24 cellular contexts compared by ENCODE assay signal in the genomic region with DNA sequence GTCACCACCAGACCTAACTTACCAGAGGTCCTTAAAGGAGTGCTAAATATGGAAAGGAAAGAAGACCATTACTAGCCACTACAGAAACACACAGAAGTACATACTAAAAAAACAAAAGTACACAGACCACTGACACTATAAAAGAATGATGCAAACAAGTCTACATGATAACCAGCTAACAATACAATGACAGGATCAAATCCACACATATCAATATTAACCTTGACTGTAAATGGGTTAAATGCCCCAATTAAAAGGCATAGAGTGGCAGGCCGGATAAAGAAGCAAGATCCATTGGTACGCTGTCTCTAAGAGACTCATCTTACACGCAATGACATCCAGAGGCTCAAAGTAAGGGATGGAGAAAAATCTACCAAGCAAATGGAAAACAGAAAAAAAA. TPM values are rescaled to one million over a fixed set of nuclear protein-coding genes. Genes with fewer than 3 reads are reported as not detected.
DNase-seq lines count a peak whose midpoint lies in the region; ATAC-seq and TF ChIP-seq lines count a peak whose summit lies in the region.
"Had no signal": no experiment of that assay in that cellular context is flagged by ENCODE, and none has a peak within 500 bp of the region (broad histone marks: within the 10 kb centered on the region; RNA-seq: fewer than 3 reads in every experiment).

No MANE protein-coding gene starts in this region.

- H2BK12ac ChIP-seq in trophoblast cell (ENCODE audit: low read length), result no peak overlapping the region

- TF ChIP-seq CTCF in HEK293 (tag by site-specific recombination; IDR thresholded peaks at IDR 0.05) (no peak), smooth muscle cell (IDR thresholded peaks at IDR 0.05; ENCODE audit: borderline replicate concordance, insufficient read depth, poor library complexity, severe bottlenecking) (no peak), foreskin keratinocyte (conservative IDR thresholded peaks at IDR 0.05) (no peak)

- H2BK5ac ChIP-seq in trophoblast cell (ENCODE audit: low read depth, low read length, poor library complexity), result no peak overlapping the region

- H4K20me1 ChIP-seq in GM23248 (ENCODE audit: insufficient read depth) (peaks cover 60% of the 10 kb centered on the region; the same call in 1 of the 2 replicates), smooth muscle cell (ENCODE audit: low read depth) (peaks cover 100% of the 10 kb centered on the region)

- H2AFZ ChIP-seq in GM23248 (no peak overlapping the region), trophoblast cell (ENCODE audit: insufficient read depth, low read length, poor library complexity) (no peak overlapping the region), smooth muscle cell (ENCODE audit: low read depth) (no peak overlapping the region)

- DNase-seq in GM23248 (no peak), trophoblast cell (no peak), smooth muscle cell (lab: John Stamatoyannopoulos, UW; ENCODE audit: unreplicated experiment) (no peak), foreskin keratinocyte (no peak), NOMO-1 (lab: John Stamatoyannopoulos, UW; ENCODE audit: unreplicated experiment in 2 of 2) (no peak), foreskin melanocyte (no peak)
- DNase-seq: 8988T; ACHN; BE2C; C1 segment of cervical spinal cord; CD4-positive, alpha-beta memory T cell; CD4-positive, CD25-positive, alpha-beta regulatory T cell; CD8-positive, alpha-beta memory T cell; COR-L47; DMS 273 treated with DMSO at 0.1 percent for 48 hours; DMS153; DMS53; DMS79; DND-41; GF-D8 had no signal

- H3K36me3 ChIP-seq in GM23248 (ENCODE audit: low read depth) (no peaks in the 10 kb centered on the region), HEK293 (ENCODE audit: control insufficient read depth in 2 of 2, insufficient read depth in 1 of 2, low read length in 2 of 2) (no peaks in the 10 kb centered on the region), trophoblast cell (ENCODE audit: control insufficient read depth in 1 of 2, insufficient read depth in 2 of 2, low read length in 2 of 2) (no peaks in the 10 kb centered on the region), smooth muscle cell (ENCODE audit: low read depth) (no peaks in the 10 kb centered on the region)
- H3K36me3 ChIP-seq: BE2C, BLaER1 had no signal

- H3K4me1 ChIP-seq in GM23248 (ENCODE audit: insufficient read depth), result peaks cover 46% of the 10 kb centered on the region
- peaks cover 4% of the 10 kb centered on the region for H3K4me1 ChIP-seq in HEK293 (ENCODE audit: control insufficient read depth, insufficient read depth, low read length)
- H3K4me1 ChIP-seq in trophoblast cell (ENCODE audit: control insufficient read depth in 1 of 2, insufficient read depth in 2 of 2, low read length in 2 of 2), result peaks cover 12 to 19% of the 10 kb centered on the region in 2 experiments
- H3K4me1 ChIP-seq in smooth muscle cell (ENCODE audit: low read depth), result peaks cover 10% of the 10 kb centered on the region
- H3K4me1 ChIP-seq in foreskin keratinocyte, result peaks cover 8% of the 10 kb centered on the region

- ATAC-seq in HG03378 (IDR thresholded peaks at IDR 0.05; ENCODE audit: unreplicated experiment) (no peak), foreskin keratinocyte (no peak)
- ATAC-seq: GM12878 had no signal

- H3K9ac ChIP-seq in GM23248, result no peak overlapping the region
- H3K9ac ChIP-seq in trophoblast cell (ENCODE audit: low read length), result no peak overlapping the region
- H3K9ac ChIP-seq in smooth muscle cell (ENCODE audit: low read depth), result no peak overlapping the region
- H3K9ac ChIP-seq: BLaER1 had no signal

- in situ Hi-C loops in GM23248 (cut with MboI), result no loop called here

- H4K91ac ChIP-seq in trophoblast cell (ENCODE audit: low read depth, low read length), result no peak overlapping the region

- peak overlapping the region; percentile 56 for H3K4me2 ChIP-seq in GM23248 (ENCODE audit: unreplicated experiment)
- H3K4me2 ChIP-seq in trophoblast cell (ENCODE audit: low read length), result no peak overlapping the region
- no peak overlapping the region for H3K4me2 ChIP-seq in smooth muscle cell
- H3K4me2 ChIP-seq: BLaER1 had no signal

- H3K79me1 ChIP-seq in trophoblast cell (ENCODE audit: low read length), result no peaks in the 10 kb centered on the region

- no peak overlapping the region for H3K23ac ChIP-seq in trophoblast cell (ENCODE audit: low read length)

- H3K27ac ChIP-seq in GM23248, result peak overlapping the region; percentile 63
- H3K27ac ChIP-seq in HEK293 (ENCODE audit: extremely low read depth, low read depth, low read length), result no peak overlapping the region
- no peak overlapping the region for H3K27ac ChIP-seq in trophoblast cell (ENCODE audit: low read depth, low read length)
- peak overlapping the region; percentile 32 for H3K27ac ChIP-seq in smooth muscle cell (ENCODE audit: low read depth)
- no peak overlapping the region for H3K27ac ChIP-seq in foreskin keratinocyte
- H3K27ac ChIP-seq: BLaER1 had no signal

- 69 to 75% methylated on average over 3 of the region's 3 CpGs for WGBS in GM23248 (ENCODE audit: low coverage in 1 of 2, low lambda C conversion rate in 2 of 2, missing lambda C conversion rate in 2 of 2), 2 experiments
- WGBS in trophoblast cell (ENCODE audit: extremely low coverage, insufficient coverage, insufficient read length), result no CpG with 5 or more reads among the region's 3 CpGs
- WGBS in smooth muscle cell (ENCODE audit: low lambda C conversion rate), result 94% methylated on average over 3 of the region's 3 CpGs

- no peak overlapping the region for H2AK5ac ChIP-seq in trophoblast cell (ENCODE audit: low read length)

- no peaks in the 10 kb centered on the region for H3K9me3 ChIP-seq in GM23248 (ENCODE audit: low read depth)
- H3K9me3 ChIP-seq in HEK293 (ENCODE audit: control insufficient read depth, insufficient read depth, low read depth, low read length), result no peaks in the 10 kb centered on the region
- H3K9me3 ChIP-seq in trophoblast cell (ENCODE audit: insufficient read depth, low read depth, low read length), result no peaks in the 10 kb centered on the region
- H3K9me3 ChIP-seq in smooth muscle cell (replicated peaks; ENCODE audit: low read depth), result no peaks in the 10 kb centered on the region
- H3K9me3 ChIP-seq: BE2C had no signal

- H3K4ac ChIP-seq in trophoblast cell (ENCODE audit: low read depth, low read length), result peak overlapping the region; percentile 77

- no peak overlapping the region for H3K14ac ChIP-seq in trophoblast cell (ENCODE audit: low read length)

- H2BK120ac ChIP-seq in trophoblast cell (ENCODE audit: insufficient read depth, low read length, poor library complexity), result no peak overlapping the region

- H4K8ac ChIP-seq in trophoblast cell (ENCODE audit: low read depth, low read length), result no peak overlapping the region

- no peaks in the 10 kb centered on the region for H3K9me2 ChIP-seq in GM23248 (ENCODE audit: insufficient read depth)

- H3K79me2 ChIP-seq in GM23248 (ENCODE audit: insufficient read depth) (peaks cover 100% of the 10 kb centered on the region), trophoblast cell (ENCODE audit: control insufficient read depth, insufficient read depth, low read length, poor library complexity) (peaks cover 4% of the 10 kb centered on the region), smooth muscle cell (ENCODE audit: low read depth) (peaks cover 100% of the 10 kb centered on the region)

- no peak overlapping the region for H4K12ac ChIP-seq in trophoblast cell (ENCODE audit: low read depth, low read length)

- H3K27me3 ChIP-seq in GM23248 (replicated peaks; ENCODE audit: insufficient read depth), result no peaks in the 10 kb centered on the region
- no peaks in the 10 kb centered on the region for H3K27me3 ChIP-seq in trophoblast cell (ENCODE audit: insufficient read depth, low read length)
- H3K27me3 ChIP-seq in smooth muscle cell (ENCODE audit: low read depth), result no peaks in the 10 kb centered on the region
- H3K27me3 ChIP-seq in foreskin keratinocyte, result no peaks in the 10 kb centered on the region
- H3K27me3 ChIP-seq: BE2C, BLaER1 had no signal

- POLR2A ChIA-PET in HEK293 (lab: Yijun Ruan, JAX), result no interaction called here

- H3F3A ChIP-seq in GM23248 (ENCODE audit: insufficient read depth) (peaks cover 23% of the 10 kb centered on the region), smooth muscle cell (ENCODE audit: low read depth) (no peaks in the 10 kb centered on the region)

- H3K18ac ChIP-seq in trophoblast cell (ENCODE audit: low read length), result no peak overlapping the region

- H3K4me3 ChIP-seq in GM23248, result no peak overlapping the region
- H3K4me3 ChIP-seq in HEK293 (ENCODE audit: low read depth, low read length), result no peak overlapping the region
- no peak overlapping the region for H3K4me3 ChIP-seq in trophoblast cell (ENCODE audit: low read depth, low read length)
- no peak overlapping the region for H3K4me3 ChIP-seq in smooth muscle cell
- H3K4me3 ChIP-seq: BLaER1, GM12878 had no signal

- CTCF ChIA-PET in HEK293 (lab: Yijun Ruan, JAX), result interaction anchor here (1.5 kb wide), 1 partner anchor 16 kb away, joined by 3 read pairs; no protein-coding TSS in a partner anchor

TF ChIP-seq in HEK293, 187 proteins besides CTCF, POLR2A, EP300 and RAD21:
- TF ChIP-seq, protein P1, sequence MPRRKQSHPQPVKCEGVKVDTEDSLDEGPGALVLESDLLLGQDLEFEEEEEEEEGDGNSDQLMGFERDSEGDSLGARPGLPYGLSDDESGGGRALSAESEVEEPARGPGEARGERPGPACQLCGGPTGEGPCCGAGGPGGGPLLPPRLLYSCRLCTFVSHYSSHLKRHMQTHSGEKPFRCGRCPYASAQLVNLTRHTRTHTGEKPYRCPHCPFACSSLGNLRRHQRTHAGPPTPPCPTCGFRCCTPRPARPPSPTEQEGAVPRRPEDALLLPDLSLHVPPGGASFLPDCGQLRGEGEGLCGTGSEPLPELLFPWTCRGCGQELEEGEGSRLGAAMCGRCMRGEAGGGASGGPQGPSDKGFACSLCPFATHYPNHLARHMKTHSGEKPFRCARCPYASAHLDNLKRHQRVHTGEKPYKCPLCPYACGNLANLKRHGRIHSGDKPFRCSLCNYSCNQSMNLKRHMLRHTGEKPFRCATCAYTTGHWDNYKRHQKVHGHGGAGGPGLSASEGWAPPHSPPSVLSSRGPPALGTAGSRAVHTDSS (tag by site-specific recombination; IDR thresholded peaks at IDR 0.05), result no peak
- peak; percentile 93 for TF ChIP-seq ZNF558 (tag by site-specific recombination; IDR thresholded peaks at IDR 0.05)

RNA-seq across cellular contexts. Expression of a gene that starts 47.2 kb away (rescaled TPM):
- total RNA-seq in GM23248 (2014; rRNA removed; shearing (Covaris generic)), result 73.9 and 85.8 TPM in 2 replicates
- polyA plus RNA-seq in GM23248 (2016; fragmentation: Nextera tagmentation; extraction: Ambion mirVana), result 95.6 and 99.3 TPM in 2 replicates
- polyA plus RNA-seq in trophoblast cell (2013), result 59.8 and 60.3 TPM in 2 replicates
- total RNA-seq in smooth muscle cell, result 46.6 and 59.2 TPM in 2 replicates
- 25.2 and 32.0 TPM in 2 replicates for polyA plus RNA-seq in smooth muscle cell
- 7.3 and 9.5 TPM in 2 replicates for total RNA-seq in foreskin keratinocyte
- polyA plus RNA-seq in foreskin keratinocyte, result 3.0 and 3.2 TPM in 2 replicates

Comparison
In these comparisons a context has a peak if more than half of its experiments do, and no peak if none do; other contexts are left out.
1. H3K27ac ChIP-seq: peak in GM23248 (single experiment) and smooth muscle cell (single experiment); none in HEK293 (single experiment), trophoblast cell (single experiment) and foreskin keratinocyte (single experiment).